ENCODE assay signal across 1 cellular context in genomic region chr4:3792813-3793212, GRCh38.
TF ChIP-seq lines count a peak whose summit lies in the region.

No MANE protein-coding gene starts in this region.

TF ChIP-seq in Ishikawa, 13 proteins besides CTCF, POLR2A, EP300 and RAD21 (continued from another document):
- no peak for TF ChIP-seq REST (IDR thresholded peaks at IDR 0.05; ENCODE audit: low read depth)
- no peak for TF ChIP-seq ZBTB7A (IDR thresholded peaks at IDR 0.05; ENCODE audit: low read depth)
- no peak for TF ChIP-seq USF1 (IDR thresholded peaks at IDR 0.05)
- TF ChIP-seq CEBPB (IDR thresholded peaks at IDR 0.05) = no peak
- no peak for TF ChIP-seq EGR1 (IDR thresholded peaks at IDR 0.05)
- no peak for TF ChIP-seq FOXM1 (IDR thresholded peaks at IDR 0.05; ENCODE audit: borderline replicate concordance, low read depth)
- TF ChIP-seq NFIC (IDR thresholded peaks at IDR 0.05) = no peak
- TF ChIP-seq CREB1 (IDR thresholded peaks at IDR 0.05; ENCODE audit: low read depth) = no peak
